ENCODE assay signal across 18 cellular contexts in the genomic region with DNA sequence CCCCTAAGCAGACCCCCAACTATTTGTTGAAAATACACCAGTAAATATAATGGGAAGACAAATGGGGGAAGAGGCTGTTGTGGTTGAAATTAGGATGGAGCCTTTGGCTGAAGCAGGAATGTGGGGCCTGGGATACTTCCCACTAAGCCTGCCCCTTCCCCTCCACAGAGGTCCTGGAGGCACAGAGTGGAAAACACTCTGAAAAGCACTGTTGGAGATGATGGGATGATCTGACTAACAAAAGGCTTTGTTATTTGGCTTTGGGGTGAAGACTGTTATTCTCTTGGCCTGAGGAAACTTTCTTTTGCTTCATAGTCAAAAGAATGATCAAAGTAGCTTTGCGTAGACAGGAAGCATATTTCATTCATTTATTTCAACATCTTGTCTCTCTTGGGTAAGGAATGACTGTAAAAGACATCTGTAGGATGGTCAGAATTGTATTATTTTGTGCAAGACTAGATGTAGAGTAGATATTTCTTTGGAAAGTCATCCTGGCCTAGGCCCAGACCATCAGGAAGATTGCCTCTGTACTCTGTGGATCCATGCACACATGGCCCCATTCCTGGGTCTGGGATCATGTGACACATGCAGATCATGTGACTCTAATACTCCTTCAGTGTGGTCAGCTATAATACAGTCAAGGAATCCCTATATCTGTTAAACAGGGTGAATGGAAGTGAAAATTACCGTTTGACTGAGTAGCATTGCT.
DNase-seq lines count a peak whose midpoint lies in the region; ATAC-seq and TF ChIP-seq lines count a peak whose summit lies in the region.
"Had no signal": no experiment of that assay in that cellular context is flagged by ENCODE, and none has a peak within 500 bp of the region (broad histone marks: within the 10 kb centered on the region; RNA-seq: fewer than 3 reads in every experiment).

No MANE protein-coding gene starts in this region.

- H3K27ac Mint-ChIP-seq in naive thymus-derived CD8-positive, alpha-beta T cell: peak overlapping the region; percentile 65 to 93 (median 80)
- H3K27ac Mint-ChIP-seq: immature natural killer cell; T-helper 1 cell treated with Interleukin-12 subunit alpha and Interleukin-12 subunit beta and Interleukin-4 antibody, amounts not matched to agents 30 μg/mL and 1 μg/mL, for 36 hours had no signal

- H3K4me1 ChIP-seq in GM23248 (ENCODE audit: insufficient read depth) (peaks cover 16% of the 10 kb centered on the region; the same call in 1 of the 2 replicates), body of pancreas (no peaks in the 10 kb centered on the region)

- no peaks in the 10 kb centered on the region for H4K20me1 ChIP-seq in GM23248 (ENCODE audit: insufficient read depth)

- H3K9me2 ChIP-seq in GM23248 (ENCODE audit: insufficient read depth): no peaks in the 10 kb centered on the region

- no peak overlapping the region for H3K9ac ChIP-seq in GM23248

- DNase-seq in AG10803 (ENCODE audit: low read depth): peak; percentile 96
- DNase-seq in GM23248: peak; percentile 70
- peak in 2 of 4 donors; percentile 23 to 32 for DNase-seq in body of pancreas
- DNase-seq in naive thymus-derived CD8-positive, alpha-beta T cell: no peak
- no peak for DNase-seq in SW480 (ENCODE audit: low spot score)
- no peak for DNase-seq in caudate nucleus (lab: John Stamatoyannopoulos, UW)
- DNase-seq: activated CD4-positive, alpha-beta T cell treated with anti-CD3 and anti-CD28 coated beads, Interleukin-2, amount 50 U/mL, for 1 hour; activated naive CD4-positive, alpha-beta T cell treated with anti-CD3 and anti-CD28 coated beads, Interleukin-2, amount 10 ng/mL, durations not matched to agents 7 days and 5 days; immature natural killer cell; NCI-H1092 treated with DMSO at 0.1 percent for 48 hours; NCI-H446; PC-3; substantia nigra had no signal

- no peak for TF ChIP-seq POLR2A in body of pancreas (IDR thresholded peaks at IDR 0.05)

- H3K27me3 ChIP-seq in GM23248 (replicated peaks; ENCODE audit: insufficient read depth): no peaks in the 10 kb centered on the region
- H3K27me3 ChIP-seq in body of pancreas: no peaks in the 10 kb centered on the region

- peaks cover 15% of the 10 kb centered on the region for H3F3A ChIP-seq in GM23248 (ENCODE audit: insufficient read depth)

- peak overlapping the region in 8 of 10 donors; percentile 30 to 91 (median 66) for H3K4me3 Mint-ChIP-seq in naive thymus-derived CD8-positive, alpha-beta T cell
- H3K4me3 Mint-ChIP-seq: activated naive CD4-positive, alpha-beta T cell treated with anti-CD3 and anti-CD28 coated beads, Interleukin-2, amount 10 ng/mL, durations not matched to agents 7 days and 5 days; immature natural killer cell; T-helper 1 cell treated with Interleukin-12 subunit alpha and Interleukin-12 subunit beta and Interleukin-4 antibody, amounts not matched to agents 30 μg/mL and 1 μg/mL, for 36 hours had no signal

- H3K4me3 ChIP-seq in AG10803 (ENCODE audit: low read length): no peak overlapping the region
- no peak overlapping the region for H3K4me3 ChIP-seq in GM23248
- no peak overlapping the region for H3K4me3 ChIP-seq in body of pancreas
- H3K4me3 ChIP-seq: coronary artery had no signal

- H3K9me3 ChIP-seq in GM23248 (ENCODE audit: low read depth) (no peaks in the 10 kb centered on the region), body of pancreas (no peaks in the 10 kb centered on the region)

- H3K36me3 Mint-ChIP-seq in naive thymus-derived CD8-positive, alpha-beta T cell: no peaks in the 10 kb centered on the region
- H3K36me3 Mint-ChIP-seq: immature natural killer cell had no signal

- in situ Hi-C loops in GM23248 (cut with MboI): no loop called here

- intact Hi-C loops in body of pancreas (cut with DNase I): no loop called here

- peak overlapping the region; percentile 42; the same call in 1 of the 2 replicates for H3K27ac ChIP-seq in GM23248
- no peak overlapping the region for H3K27ac ChIP-seq in body of pancreas
- no peak overlapping the region for H3K27ac ChIP-seq in caudate nucleus (ENCODE audit: low read depth, low read length)
- H3K27ac ChIP-seq: C4-2B, coronary artery had no signal

- 10 to 11% methylated on average over 2 of the region's 2 CpGs for WGBS in GM23248 (ENCODE audit: low coverage in 1 of 2, low lambda C conversion rate in 2 of 2, missing lambda C conversion rate in 2 of 2), 2 experiments
- WGBS in body of pancreas, 2 donors: 80 to 84% methylated on average over 2 of the region's 2 CpGs

- H3K79me2 ChIP-seq in GM23248 (ENCODE audit: insufficient read depth): no peaks in the 10 kb centered on the region

- H2AFZ ChIP-seq in GM23248: no peak overlapping the region

- TF ChIP-seq CTCF in AG10803 (conservative IDR thresholded peaks at IDR 0.05; ENCODE audit: low read length): no peak
- TF ChIP-seq CTCF in body of pancreas (IDR thresholded peaks at IDR 0.05): no peak

- POLR2A ChIA-PET in naive thymus-derived CD8-positive, alpha-beta T cell (lab: Charles Lee): interaction anchor here (1.5 kb wide), 1 partner anchor 22 kb away, joined by 5 read pairs; no protein-coding TSS in a partner anchor

- H3K4me1 Mint-ChIP-seq in naive thymus-derived CD8-positive, alpha-beta T cell: peaks cover 31 to 60% (median 52%) of the 10 kb centered on the region in 4 donors

- H3K36me3 ChIP-seq in GM23248 (ENCODE audit: low read depth) (no peaks in the 10 kb centered on the region), body of pancreas (replicated peaks in 1 of 2; ENCODE audit: insufficient read depth in 1 of 2, low read depth in 2 of 2) (no peaks in the 10 kb centered on the region)

- H3K4me2 ChIP-seq in GM23248 (ENCODE audit: unreplicated experiment): no peak overlapping the region

- peaks cover 0 to 1% (median 0%) of the 10 kb centered on the region in 5 donors for H3K27me3 Mint-ChIP-seq in naive thymus-derived CD8-positive, alpha-beta T cell

- ATAC-seq in body of pancreas (peak; percentile 45), HG02759 (IDR thresholded peaks at IDR 0.05; ENCODE audit: unreplicated experiment) (no peak), HG02588 (IDR thresholded peaks at IDR 0.05; ENCODE audit: unreplicated experiment) (no peak)
- no peak for ATAC-seq in naive thymus-derived CD8-positive, alpha-beta T cell
- ATAC-seq: PC-3 had no signal

- no peaks in the 10 kb centered on the region for H3K9me3 Mint-ChIP-seq in naive thymus-derived CD8-positive, alpha-beta T cell
- H3K9me3 Mint-ChIP-seq: activated naive CD4-positive, alpha-beta T cell treated with anti-CD3 and anti-CD28 coated beads, Interleukin-2, amount 10 ng/mL, durations not matched to agents 7 days and 5 days; immature natural killer cell; T-helper 1 cell treated with Interleukin-12 subunit alpha and Interleukin-12 subunit beta and Interleukin-4 antibody, amounts not matched to agents 30 μg/mL and 1 μg/mL, for 36 hours had no signal

Comparison
In these comparisons a context has a peak if more than half of its experiments do, and no peak if none do; other contexts are left out.
1. DNase-seq: peak in AG10803 (single experiment) and GM23248 (single experiment); none in naive thymus-derived CD8-positive, alpha-beta T cell (0 of 10), SW480 (single experiment) and caudate nucleus (0 of 61).